Comparison of ENCODE assay signal across 1 cellular context in the genomic region with DNA sequence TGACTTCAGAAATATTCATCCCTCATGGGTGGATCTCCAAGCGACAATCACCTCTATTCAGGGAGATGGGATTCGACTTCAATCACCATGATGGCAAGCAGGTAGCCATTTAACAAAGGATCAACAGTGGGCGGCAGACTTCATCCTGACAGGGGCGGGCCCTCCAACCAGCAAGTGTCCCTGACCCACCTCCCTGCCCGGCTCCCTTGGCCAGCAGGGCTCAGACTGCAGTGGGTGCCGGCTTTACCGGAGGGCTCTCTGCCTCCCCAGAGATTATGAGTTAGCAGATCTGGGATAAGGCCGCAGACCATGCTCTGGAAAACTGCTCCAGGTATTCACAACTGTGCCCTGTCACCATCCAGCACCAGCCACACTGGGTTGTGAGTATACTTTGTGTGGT.
TF ChIP-seq lines count a peak whose summit lies in the region.

No MANE protein-coding gene starts in this region.

TF ChIP-seq in HCT116, 20 proteins besides CTCF, POLR2A, EP300 and RAD21 (continued from another document):
- TF ChIP-seq REST (IDR thresholded peaks at IDR 0.05; ENCODE audit: low read depth), result no peak
- TF ChIP-seq SIN3A (IDR thresholded peaks at IDR 0.05; ENCODE audit: low read depth), result no peak
- TF ChIP-seq EGR1 (IDR thresholded peaks at IDR 0.05; ENCODE audit: low read depth), result no peak
- TF ChIP-seq, protein P1, sequence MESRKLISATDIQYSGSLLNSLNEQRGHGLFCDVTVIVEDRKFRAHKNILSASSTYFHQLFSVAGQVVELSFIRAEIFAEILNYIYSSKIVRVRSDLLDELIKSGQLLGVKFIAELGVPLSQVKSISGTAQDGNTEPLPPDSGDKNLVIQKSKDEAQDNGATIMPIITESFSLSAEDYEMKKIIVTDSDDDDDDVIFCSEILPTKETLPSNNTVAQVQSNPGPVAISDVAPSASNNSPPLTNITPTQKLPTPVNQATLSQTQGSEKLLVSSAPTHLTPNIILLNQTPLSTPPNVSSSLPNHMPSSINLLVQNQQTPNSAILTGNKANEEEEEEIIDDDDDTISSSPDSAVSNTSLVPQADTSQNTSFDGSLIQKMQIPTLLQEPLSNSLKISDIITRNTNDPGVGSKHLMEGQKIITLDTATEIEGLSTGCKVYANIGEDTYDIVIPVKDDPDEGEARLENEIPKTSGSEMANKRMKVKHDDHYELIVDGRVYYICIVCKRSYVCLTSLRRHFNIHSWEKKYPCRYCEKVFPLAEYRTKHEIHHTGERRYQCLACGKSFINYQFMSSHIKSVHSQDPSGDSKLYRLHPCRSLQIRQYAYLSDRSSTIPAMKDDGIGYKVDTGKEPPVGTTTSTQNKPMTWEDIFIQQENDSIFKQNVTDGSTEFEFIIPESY (IDR thresholded peaks at IDR 0.05; ENCODE audit: extremely low read depth, insufficient replicate concordance, low read length), result no peak
- no peak for TF ChIP-seq TCF7L2 (IDR thresholded peaks at IDR 0.05; ENCODE audit: borderline replicate concordance, extremely low read depth, insufficient read depth, insufficient read length)
- TF ChIP-seq ELF1 (IDR thresholded peaks at IDR 0.05; ENCODE audit: borderline replicate concordance, low read depth), result no peak
- TF ChIP-seq CEBPB (IDR thresholded peaks at IDR 0.05; ENCODE audit: low read depth), result no peak
- no peak for TF ChIP-seq YY1 (IDR thresholded peaks at IDR 0.05; ENCODE audit: extremely low read depth, insufficient replicate concordance, low read depth, low read length)
- no peak for TF ChIP-seq ZNF274 (IDR thresholded peaks at IDR 0.05; ENCODE audit: low read depth, low read length)
- TF ChIP-seq SP1 (IDR thresholded peaks at IDR 0.05; ENCODE audit: low read depth), result no peak
- TF ChIP-seq MAX (IDR thresholded peaks at IDR 0.05), result no peak
- TF ChIP-seq SRF (IDR thresholded peaks at IDR 0.05; ENCODE audit: low read depth), result no peak
- TF ChIP-seq EZH2phosphoT487 (IDR thresholded peaks at IDR 0.05; ENCODE audit: borderline replicate concordance), result no peak
- TF ChIP-seq JUND (IDR thresholded peaks at IDR 0.05), result no peak
- no peak for TF ChIP-seq ZFX (IDR thresholded peaks at IDR 0.05)
- TF ChIP-seq CBX3 (IDR thresholded peaks at IDR 0.05; ENCODE audit: low read depth), result no peak
